In the genomic region with DNA sequence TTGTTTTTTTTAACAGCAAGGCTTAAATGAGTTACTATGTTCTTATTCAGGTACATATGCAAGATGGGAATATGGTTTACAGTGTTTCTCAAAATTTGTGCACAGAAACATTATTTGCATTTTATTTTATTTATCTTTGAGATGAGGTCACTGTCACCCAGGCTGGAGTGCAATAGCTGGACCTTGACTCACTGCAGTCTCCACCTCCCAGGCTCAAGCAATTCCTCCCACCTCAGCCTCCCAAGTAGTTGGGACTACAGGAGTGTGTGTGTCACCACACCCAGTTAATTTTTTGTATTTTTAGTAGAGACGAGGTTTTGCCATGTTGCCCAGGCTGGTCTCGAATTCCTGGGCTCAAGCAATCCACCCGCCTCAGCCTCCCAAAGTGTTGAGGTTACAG, we compare ENCODE assay signal across 1 cellular context. TPM values are rescaled to one million over a fixed set of nuclear protein-coding genes. Genes with fewer than 3 reads are reported as not detected.
"Had no signal": no experiment of that assay in that cellular context is flagged by ENCODE, and none has a peak within 500 bp of the region (broad histone marks: within the 10 kb centered on the region; RNA-seq: fewer than 3 reads in every experiment).

No MANE protein-coding gene starts in this region.

RNA-seq across cellular contexts. Expression of a gene that starts 46.8 kb away (rescaled TPM):
- total RNA-seq: T-helper 1 cell treated with Interleukin-12 subunit alpha and Interleukin-12 subunit beta and Interleukin-4 antibody, amounts not matched to agents 30 ng/mL and 1 ng/mL, for 36 hours had no signal
